In genomic region chr16:66287916-66288315, GRCh38 we compare ENCODE assay signal across 17 cellular contexts.
"Had no signal": no experiment of that assay in that cellular context is flagged by ENCODE, and none has a peak within 500 bp of the region (broad histone marks: within the 10 kb centered on the region; RNA-seq: fewer than 3 reads in every experiment).

No MANE protein-coding gene starts in this region.

- H3K27ac Mint-ChIP-seq: activated naive CD8-positive, alpha-beta T cell; activated T-helper 1 cell treated with anti-CD3 and anti-CD28 coated beads, Interleukin-12 subunit alpha, Interleukin-12 subunit beta, Interleukin-2, Interleukin-4 antibody, amounts not matched to agents 30 ng/mL and 10 ng/mL and 1 ng/mL, durations not matched to agents 14 hours and 24 hours and 36 hours; stimulated activated naive CD8-positive, alpha-beta T cell treated with anti-CD3 and anti-CD28 coated beads, Interleukin-15, amount 100 ng/mL, for 72 hours had no signal

- H3K36me3 Mint-ChIP-seq: activated naive CD8-positive, alpha-beta T cell had no signal

- H3K27me3 Mint-ChIP-seq: activated naive CD8-positive, alpha-beta T cell had no signal

- DNase-seq: activated CD4-positive, alpha-beta T cell treated with anti-CD3 and anti-CD28 coated beads for 1 hour; central memory CD4-positive, alpha-beta T cell; effector memory CD8-positive, alpha-beta T cell; gastrocnemius medialis; left colon; mesenchymal stem cell; mucosa of descending colon; occipital lobe; spleen; stimulated activated CD4-positive, alpha-beta T cell treated with anti-CD3 and anti-CD28 coated beads, Interleukin-4, amount 100 ng/mL, for 1 hour; T-helper 1 cell; tibial artery; uterus had no signal

- H3K9me3 Mint-ChIP-seq: activated T-helper 1 cell treated with anti-CD3 and anti-CD28 coated beads, Interleukin-12 subunit alpha, Interleukin-12 subunit beta, Interleukin-2, Interleukin-4 antibody, amounts not matched to agents 30 ng/mL and 10 ng/mL and 1 ng/mL, durations not matched to agents 14 hours and 24 hours and 36 hours; effector memory CD8-positive, alpha-beta T cell; neural crest cell; stimulated activated naive CD8-positive, alpha-beta T cell treated with anti-CD3 and anti-CD28 coated beads, Interleukin-15, amount 100 ng/mL, for 72 hours had no signal

- H3K4me3 Mint-ChIP-seq: activated naive CD8-positive, alpha-beta T cell; activated T-helper 1 cell treated with anti-CD3 and anti-CD28 coated beads, Interleukin-12 subunit alpha, Interleukin-12 subunit beta, Interleukin-2, Interleukin-4 antibody, amounts not matched to agents 30 ng/mL and 10 ng/mL and 1 ng/mL, durations not matched to agents 14 hours and 24 hours and 36 hours; effector memory CD8-positive, alpha-beta T cell; neural crest cell; stimulated activated naive CD8-positive, alpha-beta T cell treated with anti-CD3 and anti-CD28 coated beads, Interleukin-15, amount 100 ng/mL, for 72 hours had no signal

- ATAC-seq: effector memory CD8-positive, alpha-beta T cell; gastrocnemius medialis; left colon; mucosa of descending colon; stimulated activated naive CD8-positive, alpha-beta T cell treated with anti-CD3 and anti-CD28 coated beads, Interleukin-15, amount 100 ng/mL, for 72 hours had no signal

- H3K4me1 Mint-ChIP-seq: stimulated activated naive CD8-positive, alpha-beta T cell treated with anti-CD3 and anti-CD28 coated beads, Interleukin-15, amount 100 ng/mL, for 72 hours had no signal
